Comparison of ENCODE assay signal across 17 cellular contexts in genomic region chr10:48507494-48507893, GRCh38.
A peak's percentile ranks its signal among the peaks of the same experiment; 100 is the strongest.
DNase-seq lines count a peak whose midpoint lies in the region; ATAC-seq and FAIRE-seq lines count a peak whose summit lies in the region.
"Had no signal": no experiment of that assay in that cellular context is flagged by ENCODE, and none has a peak within 500 bp of the region (broad histone marks: within the 10 kb centered on the region; RNA-seq: fewer than 3 reads in every experiment).

No MANE protein-coding gene starts in this region.

- no peak overlapping the region for H3K4me3 ChIP-seq in H7 (ENCODE audit: insufficient read depth, low read depth, low read length)
- H3K4me3 ChIP-seq: BLaER1 treated with 17β-estradiol and CSF1 and Interleukin-3, amounts not matched to agents 10 nM and 100 nM; GM12878; GM23248; HAP-1 had no signal

- ATAC-seq in HG02938 (IDR thresholded peaks at IDR 0.05; ENCODE audit: unreplicated experiment) (no peak), HG02642 (IDR thresholded peaks at IDR 0.05; ENCODE audit: poor library complexity, unreplicated experiment) (no peak)
- ATAC-seq: GM12878 had no signal

- no peaks in the 10 kb centered on the region for H3K9me3 Mint-ChIP-seq in dendritic cell treated with granulocyte-macrophage colony-stimulating factor and Interleukin-4, amounts not matched to agents 40 ng/mL and 50 ng/mL, for 4 days
- H3K9me3 Mint-ChIP-seq: CD4-positive, alpha-beta T cell had no signal

- peaks cover 16% of the 10 kb centered on the region for H3K36me3 Mint-ChIP-seq in dendritic cell treated with granulocyte-macrophage colony-stimulating factor and Interleukin-4, amounts not matched to agents 40 ng/mL and 50 ng/mL, for 4 days (ENCODE audit: low read depth)

- H3K36me3 ChIP-seq in H7 (replicated peaks; ENCODE audit: control insufficient read depth, insufficient read depth, low read length) = no peaks in the 10 kb centered on the region
- H3K36me3 ChIP-seq: HAP-1 had no signal

- H3K4me3 Mint-ChIP-seq in dendritic cell treated with granulocyte-macrophage colony-stimulating factor and Interleukin-4, amounts not matched to agents 40 ng/mL and 50 ng/mL, for 4 days = no peak overlapping the region
- H3K4me3 Mint-ChIP-seq: CD4-positive, alpha-beta T cell had no signal

- H3K27me3 ChIP-seq in H7 (ENCODE audit: control insufficient read depth, insufficient read depth, low read length) = no peaks in the 10 kb centered on the region

- peak; percentile 23 for FAIRE-seq in HTR-8/SVneo (lab: Jason Lieb, UNC)
- FAIRE-seq: GM12878, GM18507 had no signal

- peaks cover 97% of the 10 kb centered on the region for H3K4me1 Mint-ChIP-seq in dendritic cell treated with granulocyte-macrophage colony-stimulating factor and Interleukin-4, amounts not matched to agents 40 ng/mL and 50 ng/mL, for 4 days (ENCODE audit: low read depth)

- H3K27me3 Mint-ChIP-seq in dendritic cell treated with granulocyte-macrophage colony-stimulating factor and Interleukin-4, amounts not matched to agents 40 ng/mL and 50 ng/mL, for 4 days = peaks cover 11% of the 10 kb centered on the region
- H3K27me3 Mint-ChIP-seq: CD4-positive, alpha-beta T cell had no signal

- peak overlapping the region; percentile 17 for H3K27ac Mint-ChIP-seq in dendritic cell treated with granulocyte-macrophage colony-stimulating factor and Interleukin-4, amounts not matched to agents 40 ng/mL and 50 ng/mL, for 4 days
- H3K27ac Mint-ChIP-seq: CD4-positive, alpha-beta T cell had no signal

- DNase-seq in H7 (peak; percentile 17), HTR-8/SVneo (ENCODE audit: insufficient read length, low spot score) (no peak)
- peak; percentile 4 for DNase-seq in stimulated activated CD8-positive, alpha-beta memory T cell treated with anti-CD3 and anti-CD28 coated beads, Interleukin-4, amount 100 ng/mL, for 48 hours
- no peak for DNase-seq in effector CD8-positive, alpha-beta T cell (lab: John Stamatoyannopoulos, UW)
- DNase-seq: ACHN; Calu3; CD4-positive, alpha-beta T cell; DMS 273 treated with DMSO at 0.1 percent for 48 hours; GM23248; Karpas-422 had no signal

- intact Hi-C loops in dendritic cell treated with granulocyte-macrophage colony-stimulating factor and Interleukin-4, amounts not matched to agents 40 ng/mL and 50 ng/mL, for 4 days (cut with micrococcal nuclease) = loop anchor here (2.0 to 5.0 kb wide), 3 partner anchors 65 to 200 kb away; partner anchors contain the start of gene MAPK8

Comparison
In these comparisons a context has a peak if more than half of its experiments do, and no peak if none do; other contexts are left out.
1. DNase-seq: peak in H7 (single experiment) and stimulated activated CD8-positive, alpha-beta memory T cell treated with anti-CD3 and anti-CD28 coated beads, Interleukin-4, amount 100 ng/mL, for 48 hours (single experiment); none in HTR-8/SVneo (single experiment) and effector CD8-positive, alpha-beta T cell (single experiment).